8 cellular contexts compared by ENCODE assay signal in genomic region chr10:88989824-88990527, GRCh38. TPM values are rescaled to one million over a fixed set of nuclear protein-coding genes. Genes with fewer than 3 reads are reported as not detected.
DNase-seq lines count a peak whose midpoint lies in the region; ATAC-seq, FAIRE-seq and TF ChIP-seq lines count a peak whose summit lies in the region.

No MANE protein-coding gene starts in this region.

- no peaks in the 10 kb centered on the region for H3K36me3 ChIP-seq in mucosa of stomach (ENCODE audit: control insufficient read depth, insufficient read depth, low read length)

- FAIRE-seq in endometrium (lab: Jason Lieb, UNC): peak; percentile 86

- DNase-seq in GM10266 (ENCODE audit: extremely low spot score) (peak; percentile 32), RPMI7951 (ENCODE audit: low read depth) (peak; percentile 66), NCI-H2171 (lab: John Stamatoyannopoulos, UW) (no peak), NCI-H1694 treated with DMSO at 0.1 percent for 48 hours (lab: John Stamatoyannopoulos, UW) (no peak)

- H3K4me3 ChIP-seq in mucosa of stomach (ENCODE audit: low read length): peak overlapping the region; percentile 63

- peak; percentile 0 for ATAC-seq in HG02642 (IDR thresholded peaks at IDR 0.05; ENCODE audit: poor library complexity, unreplicated experiment)
- no peak for ATAC-seq in HG03521 (IDR thresholded peaks at IDR 0.05; ENCODE audit: unreplicated experiment)

- H3K9ac ChIP-seq in mucosa of stomach (ENCODE audit: low read length): peak overlapping the region; percentile 76

- peaks cover under 1% of the 10 kb centered on the region for H3K4me1 ChIP-seq in mucosa of stomach (ENCODE audit: control insufficient read depth, insufficient read depth, low read length)

- H3K27me3 ChIP-seq in mucosa of stomach (ENCODE audit: control insufficient read depth, insufficient read depth, low read length): no peaks in the 10 kb centered on the region

- H3K9me3 ChIP-seq in mucosa of stomach (ENCODE audit: control insufficient read depth, low read length): no peaks in the 10 kb centered on the region

- no peak for TF ChIP-seq CTCF in GM10266 (IDR thresholded peaks at IDR 0.05; ENCODE audit: control insufficient read depth, insufficient read depth, low read depth, missing control alignments)

RNA-seq across cellular contexts. Expression of gene FAS, which starts 0.6 kb away (rescaled TPM):
- total RNA-seq in RPMI7951 (2014; rRNA removed; shearing (Covaris generic)): 17.7 and 24.9 TPM in 2 replicates

RNA-seq across cellular contexts. Expression of gene ACTA2, which starts 37.4 kb away (rescaled TPM):
- 29.9 and 50.3 TPM in 2 replicates for total RNA-seq in RPMI7951 (2014; rRNA removed; shearing (Covaris generic))

Comparison
In these comparisons a context has a peak if more than half of its experiments do, and no peak if none do; other contexts are left out.
1. DNase-seq: peak in GM10266 (single experiment) and RPMI7951 (single experiment); none in NCI-H2171 (single experiment) and NCI-H1694 treated with DMSO at 0.1 percent for 48 hours (single experiment).